ENCODE assay signal across 15 cellular contexts in the genomic region with DNA sequence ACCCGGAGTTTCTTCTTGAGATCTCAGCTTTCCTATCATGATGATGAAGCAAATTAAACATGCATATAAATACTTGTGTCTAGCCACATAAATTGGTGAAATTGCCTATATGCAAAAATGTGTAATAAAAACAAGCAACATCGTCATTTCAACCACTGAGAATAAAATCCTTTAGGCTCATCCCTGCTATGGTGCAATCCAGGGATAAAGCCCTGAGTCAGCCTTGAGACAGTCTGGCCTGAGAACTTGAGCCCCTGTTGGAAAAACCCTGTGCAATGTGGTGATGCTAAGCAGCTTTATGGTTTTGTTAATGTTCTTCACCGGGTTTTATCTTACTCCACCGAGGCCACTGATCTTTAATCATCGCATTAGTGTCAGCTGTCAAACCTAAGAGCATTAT.
DNase-seq lines count a peak whose midpoint lies in the region; ATAC-seq and TF ChIP-seq lines count a peak whose summit lies in the region.
"Had no signal": no experiment of that assay in that cellular context is flagged by ENCODE, and none has a peak within 500 bp of the region (broad histone marks: within the 10 kb centered on the region; RNA-seq: fewer than 3 reads in every experiment).

No MANE protein-coding gene starts in this region.

- no peak overlapping the region for H2AK9ac ChIP-seq in IMR-90 (replicated peaks; ENCODE audit: low read depth, low read length, poor library complexity)

- H3K23ac ChIP-seq in IMR-90 (ENCODE audit: low read depth, low read length), result no peak overlapping the region

- dilution Hi-C loops in IMR-90 (cut with HindIII; ENCODE audit: low sequenced_read_pairs, unreplicated experiment), result no loop called here

- no peak overlapping the region for H2AFZ ChIP-seq in IMR-90 (replicated peaks; ENCODE audit: low read length, poor library complexity)

- peak overlapping the region; percentile 93; the same call in 1 of the 2 replicates for H3K18ac ChIP-seq in IMR-90 (ENCODE audit: low read depth, low read length)

- H3K36me3 ChIP-seq in IMR-90 (ENCODE audit: control insufficient read depth, insufficient read depth, low read length), result peaks cover 4% of the 10 kb centered on the region

- peak overlapping the region; percentile 49; the same call in 1 of the 2 replicates for H4K91ac ChIP-seq in IMR-90 (ENCODE audit: insufficient read depth, low read depth, low read length)

- no peaks in the 10 kb centered on the region for H3K4me1 Mint-ChIP-seq in activated T-cell treated with anti-CD3 and anti-CD28 coated beads, Interleukin-2, amount 50 U/mL, for 24 hours (ENCODE audit: low read depth)
- H3K4me1 Mint-ChIP-seq: CD14-positive monocyte, memory B cell had no signal

- peak overlapping the region; percentile 32 for H3K14ac ChIP-seq in IMR-90 (replicated peaks; ENCODE audit: low read depth, low read length)

- TF ChIP-seq CTCF in AG10803 (conservative IDR thresholded peaks at IDR 0.05; ENCODE audit: low read length), result no peak
- TF ChIP-seq CTCF in IMR-90 (conservative IDR thresholded peaks at IDR 0.05; ENCODE audit: low read depth, low read length), result no peak
- TF ChIP-seq CTCF in cardiac fibroblast (IDR thresholded peaks at IDR 0.05; ENCODE audit: low read depth, low read length), result no peak
- no peak for TF ChIP-seq CTCF in GM10248 (IDR thresholded peaks at IDR 0.05; ENCODE audit: control extremely low read depth, extremely low read depth, low read depth, missing control alignments)

- no peaks in the 10 kb centered on the region for H3K27me3 Mint-ChIP-seq in activated T-cell treated with anti-CD3 and anti-CD28 coated beads, Interleukin-2, amount 50 U/mL, for 24 hours
- H3K27me3 Mint-ChIP-seq: progenitor cell of endocrine pancreas; stimulated activated naive CD8-positive, alpha-beta T cell treated with anti-CD3 and anti-CD28 coated beads, Interleukin-15, Interleukin-2, amounts not matched to agents 100 ng/mL and 50 ng/mL, for 24 hours had no signal

- H4K5ac ChIP-seq in IMR-90 (ENCODE audit: low read depth, low read length), result peak overlapping the region; percentile 95; the same call in 1 of the 2 replicates

- H2BK15ac ChIP-seq in IMR-90 (ENCODE audit: low read depth, low read length), result no peak overlapping the region

- intact Hi-C loops in IMR-90 (cut with micrococcal nuclease) (loop anchor here (1.0 to 5.0 kb wide), 3 partner anchors 19 to 365 kb away; partner anchors contain the start of gene YTHDC2), head of caudate nucleus (cut with DNase I) (no loop called here)

- no peaks in the 10 kb centered on the region for H3K9me3 ChIP-seq in IMR-90 (ENCODE audit: control insufficient read depth, insufficient read depth, low read length)

- no peaks in the 10 kb centered on the region for H3K27me3 ChIP-seq in IMR-90 (ENCODE audit: control insufficient read depth, insufficient read depth, low read length)

- in situ Hi-C loops in IMR-90 (cut with MboI; ENCODE audit: low sequenced_read_pairs), result no loop called here
- in situ Hi-C loops in ACHN (cut with HindIII; ENCODE audit: low pct_ligation_motif_present, low pct_unique_long_range_greater_than_20kb, low sequenced_read_pairs), result no loop called here

- 40% methylated on average over 2 of the region's 5 CpGs; no CpG with 5 or more reads in 1 of the 2 experiments for WGBS in IMR-90 (ENCODE audit: extremely low coverage in 2 of 2, insufficient read length in 1 of 2), 2 experiments

- H3K56ac ChIP-seq in IMR-90 (ENCODE audit: extremely low read depth, insufficient read depth, low read length), result 0 out of 2 replicates have a peak overlapping the region, but pooled peaks have one; percentile 1

- peak; percentile 16; the same call in 1 of the 2 replicates for TF ChIP-seq RAD21 in IMR-90 (IDR thresholded peaks at IDR 0.05; ENCODE audit: low read length)

- H3K4ac ChIP-seq in IMR-90 (ENCODE audit: low read depth, low read length), result peak overlapping the region; percentile 53; the same call in 1 of the 2 replicates

- H3K27ac ChIP-seq in IMR-90 (ENCODE audit: insufficient read depth, low read length), result peak overlapping the region; percentile 89; the same call in 1 of the 2 replicates

- POLR2A ChIA-PET in IMR-90 (lab: Charles Lee; ENCODE audit: unreplicated experiment) (no interaction called here), GM10248 (lab: Yijun Ruan, JAX) (no interaction called here)

- peak overlapping the region; percentile 80 for H2BK20ac ChIP-seq in IMR-90 (ENCODE audit: low read depth, low read length)

- H4K20me1 ChIP-seq in IMR-90 (ENCODE audit: insufficient read depth, low read length), result no peaks in the 10 kb centered on the region

- no peak overlapping the region for H3K4me3 ChIP-seq in AG10803 (ENCODE audit: low read length)
- H3K4me3 ChIP-seq in IMR-90 (ENCODE audit: insufficient read depth, low read depth, low read length), result no peak overlapping the region
- H3K4me3 ChIP-seq in cardiac fibroblast (replicated peaks in 1 of 2; ENCODE audit: low read depth in 2 of 2, low read length in 2 of 2), result no peak overlapping the region

- ATAC-seq in IMR-90 (ENCODE audit: low read depth), result peak; percentile 80
- ATAC-seq: activated CD8-positive, alpha-beta T cell treated with anti-CD3 and anti-CD28 coated beads, Interleukin-2, amount 10 ng/mL, durations not matched to agents 7 days and 5 days; activated naive CD4-positive, alpha-beta T cell treated with anti-CD3 and anti-CD28 coated beads, Interleukin-2, amount 50 U/mL, for 72 hours had no signal

- CTCF ChIA-PET in IMR-90 (lab: Yijun Ruan, JAX), result interaction anchor here (0.9 to 1.3 kb wide), 2 partner anchors 19 to 151 kb away, joined by 3 read pairs; no protein-coding TSS in a partner anchor
- CTCF ChIA-PET in GM10248 (lab: Yijun Ruan, JAX), result no interaction called here

- H4K8ac ChIP-seq in IMR-90 (ENCODE audit: low read depth in 2 of 2, low read length in 2 of 2), result peak overlapping the region; percentile 21 to 48; a peak in 2 of 4 replicates

- no peak overlapping the region for H3K4me3 Mint-ChIP-seq in activated T-cell treated with anti-CD3 and anti-CD28 coated beads, Interleukin-2, amount 50 U/mL, for 24 hours
- H3K4me3 Mint-ChIP-seq: activated CD8-positive, alpha-beta T cell treated with anti-CD3 and anti-CD28 coated beads, Interleukin-2, amount 10 ng/mL, durations not matched to agents 7 days and 5 days; CD14-positive monocyte; dendritic cell treated with granulocyte-macrophage colony-stimulating factor and Interleukin-4, amounts not matched to agents 40 ng/mL and 50 ng/mL, for 4 days; memory B cell; stimulated activated naive CD8-positive, alpha-beta T cell treated with anti-CD3 and anti-CD28 coated beads, Interleukin-15, Interleukin-2, amounts not matched to agents 100 ng/mL and 50 ng/mL, for 24 hours had no signal

- H3K9ac ChIP-seq in IMR-90 (ENCODE audit: low read depth, low read length), result no peak overlapping the region

- H3K36me3 Mint-ChIP-seq in activated T-cell treated with anti-CD3 and anti-CD28 coated beads, Interleukin-2, amount 50 U/mL, for 24 hours (ENCODE audit: low read depth), result no peaks in the 10 kb centered on the region
- H3K36me3 Mint-ChIP-seq: activated naive CD4-positive, alpha-beta T cell treated with anti-CD3 and anti-CD28 coated beads, Interleukin-2, amount 50 U/mL, for 72 hours; CD14-positive monocyte; memory B cell had no signal

- H3K79me1 ChIP-seq in IMR-90 (ENCODE audit: low read depth in 1 of 2, low read length in 2 of 2), result peaks cover 14 to 28% of the 10 kb centered on the region in 2 experiments; a peak in 3 of 4 replicates

- peak overlapping the region; percentile 41; the same call in 1 of the 2 replicates for H3K4me2 ChIP-seq in IMR-90 (ENCODE audit: low read depth, low read length)

- peaks cover 26% of the 10 kb centered on the region for H3K4me1 ChIP-seq in IMR-90 (ENCODE audit: control insufficient read depth, insufficient read depth, low read length)

- peak overlapping the region; percentile 22 for H2BK120ac ChIP-seq in IMR-90 (ENCODE audit: low read depth, low read length)

- no peak for TF ChIP-seq POLR2A in IMR-90 (IDR thresholded peaks at IDR 0.05; ENCODE audit: low read depth, low read length)

- H2AK5ac ChIP-seq in IMR-90 (ENCODE audit: low read depth, low read length), result no peak overlapping the region

- H3K9me3 Mint-ChIP-seq in activated T-cell treated with anti-CD3 and anti-CD28 coated beads, Interleukin-2, amount 50 U/mL, for 24 hours, result no peaks in the 10 kb centered on the region
- H3K9me3 Mint-ChIP-seq: activated naive CD4-positive, alpha-beta T cell treated with anti-CD3 and anti-CD28 coated beads, Interleukin-2, amount 50 U/mL, for 72 hours; dendritic cell treated with granulocyte-macrophage colony-stimulating factor and Interleukin-4, amounts not matched to agents 40 ng/mL and 50 ng/mL, for 4 days; memory B cell; stimulated activated naive CD8-positive, alpha-beta T cell treated with anti-CD3 and anti-CD28 coated beads, Interleukin-15, Interleukin-2, amounts not matched to agents 100 ng/mL and 50 ng/mL, for 24 hours had no signal

- no TSS peak for BruUV-seq in IMR-90 (replicated peaks; lab: Mats Ljungman, UMichigan)

- peaks cover 18% of the 10 kb centered on the region for H3K9me1 ChIP-seq in IMR-90 (ENCODE audit: insufficient read depth, low read length)

- H2BK5ac ChIP-seq in IMR-90 (ENCODE audit: low read depth, low read length, poor library complexity, severe bottlenecking), result peak overlapping the region; percentile 86

- DNase-seq in AG10803 (ENCODE audit: low read depth) (peak; percentile 91), IMR-90 (peak; percentile 99), cardiac fibroblast (ENCODE audit: low read depth in 2 of 2) (peak; percentile 81 to 85), myocyte (ENCODE audit: low read depth) (peak; percentile 76), head of caudate nucleus (no peak), GM10248 (ENCODE audit: extremely low spot score) (no peak), ACHN (no peak)
- no peak for DNase-seq in activated T-cell treated with anti-CD3 and anti-CD28 coated beads, Interleukin-2, amount 50 U/mL, for 24 hours
- DNase-seq: activated CD8-positive, alpha-beta T cell treated with anti-CD3 and anti-CD28 coated beads, Interleukin-2, amount 10 ng/mL, durations not matched to agents 7 days and 5 days had no signal

- no peak overlapping the region for H3K27ac Mint-ChIP-seq in activated T-cell treated with anti-CD3 and anti-CD28 coated beads, Interleukin-2, amount 50 U/mL, for 24 hours
- H3K27ac Mint-ChIP-seq: activated CD8-positive, alpha-beta T cell treated with anti-CD3 and anti-CD28 coated beads, Interleukin-2, amount 10 ng/mL, durations not matched to agents 7 days and 5 days; activated naive CD4-positive, alpha-beta T cell treated with anti-CD3 and anti-CD28 coated beads, Interleukin-2, amount 50 U/mL, for 72 hours; CD14-positive monocyte; dendritic cell treated with granulocyte-macrophage colony-stimulating factor and Interleukin-4, amounts not matched to agents 40 ng/mL and 50 ng/mL, for 4 days; memory B cell; progenitor cell of endocrine pancreas; stimulated activated naive CD8-positive, alpha-beta T cell treated with anti-CD3 and anti-CD28 coated beads, Interleukin-15, Interleukin-2, amounts not matched to agents 100 ng/mL and 50 ng/mL, for 24 hours had no signal

TF ChIP-seq in IMR-90, 13 proteins besides CTCF, POLR2A, EP300 and RAD21 (continues in another document):
- TF ChIP-seq SMC3 (IDR thresholded peaks at IDR 0.05; ENCODE audit: low read depth, low read length) (peak; percentile 18; the same call in 1 of the 2 replicates), FOS (IDR thresholded peaks at IDR 0.05; ENCODE audit: low read depth, low read length) (peak; percentile 94), NFE2L2 (IDR thresholded peaks at IDR 0.05; ENCODE audit: low read depth, low read length) (peak; percentile 89)

Comparison
In these comparisons a context has a peak if more than half of its experiments do, and no peak if none do; other contexts are left out.
1. DNase-seq: peak in AG10803 (single experiment), IMR-90 (single experiment), cardiac fibroblast (2 of 2) and myocyte (single experiment); none in head of caudate nucleus (0 of 42), activated T-cell treated with anti-CD3 and anti-CD28 coated beads, Interleukin-2, amount 50 U/mL, for 24 hours (single experiment), GM10248 (single experiment) and ACHN (single experiment).